ENCODE assay signal across 24 cellular contexts in genomic region chr13:52383362-52383761, GRCh38.
"Had no signal": no experiment of that assay in that cellular context is flagged by ENCODE, and none has a peak within 500 bp of the region (broad histone marks: within the 10 kb centered on the region; RNA-seq: fewer than 3 reads in every experiment).

No MANE protein-coding gene starts in this region.

- H2AFZ ChIP-seq: neural progenitor cell had no signal

- H3K36me3 Mint-ChIP-seq: activated CD8-positive, alpha-beta memory T cell treated with anti-CD3 and anti-CD28 coated beads, Interleukin-2, amount 10 ng/mL, durations not matched to agents 7 days and 5 days; activated naive CD4-positive, alpha-beta T cell treated with anti-CD3 and anti-CD28 coated beads, Interleukin-2, amount 50 U/mL, for 72 hours; mesothelial cell of epicardium; neural progenitor cell; type B pancreatic cell had no signal

- H3K4me1 ChIP-seq: neural progenitor cell, vagina had no signal

- H3K9ac ChIP-seq: neural progenitor cell had no signal

- H3K4me2 ChIP-seq: neural progenitor cell had no signal

- H3K9me3 ChIP-seq: thoracic aorta, vagina had no signal

- DNase-seq: activated CD4-positive, alpha-beta memory T cell treated with anti-CD3 and anti-CD28 coated beads, Interleukin-2, amount 10 ng/mL, durations not matched to agents 7 days and 5 days; activated CD4-positive, alpha-beta T cell treated with anti-CD3 and anti-CD28 coated beads for 48 hours; activated CD8-positive, alpha-beta memory T cell treated with anti-CD3 and anti-CD28 coated beads, Interleukin-2, amount 10 ng/mL, durations not matched to agents 7 days and 5 days; activated T-cell treated with anti-CD3 and anti-CD28 coated beads for 4 hours; aorta; caudate nucleus; dorsolateral prefrontal cortex; effector memory CD8-positive, alpha-beta T cell; heart left ventricle; left colon; naive thymus-derived CD8-positive, alpha-beta T cell; retina; stimulated activated CD4-positive, alpha-beta T cell treated with anti-CD3 and anti-CD28 coated beads, Interleukin-4, amount 100 ng/mL, for 24 hours; stimulated activated naive CD4-positive, alpha-beta T cell treated with Interleukin-2 at 50 U/mL for 16 hours; T1000 had no signal

- H3K4me3 ChIP-seq: dorsolateral prefrontal cortex, heart left ventricle, lung, neural progenitor cell, thoracic aorta, vagina had no signal

- H3K27me3 ChIP-seq: dorsolateral prefrontal cortex, heart left ventricle, neural progenitor cell, vagina had no signal

- ATAC-seq: activated CD8-positive, alpha-beta memory T cell treated with anti-CD3 and anti-CD28 coated beads, Interleukin-2, amount 10 ng/mL, durations not matched to agents 7 days and 5 days; activated naive CD4-positive, alpha-beta T cell treated with anti-CD3 and anti-CD28 coated beads, Interleukin-2, amount 50 U/mL, for 72 hours; effector memory CD8-positive, alpha-beta T cell; left colon; naive thymus-derived CD8-positive, alpha-beta T cell had no signal

- FAIRE-seq: islet of Langerhans had no signal

- H3K36me3 ChIP-seq: neural progenitor cell, thoracic aorta, vagina had no signal

- H3K27ac Mint-ChIP-seq: activated CD4-positive, alpha-beta memory T cell treated with anti-CD3 and anti-CD28 coated beads, Interleukin-2, amount 10 ng/mL, durations not matched to agents 7 days and 5 days; activated CD8-positive, alpha-beta memory T cell treated with anti-CD3 and anti-CD28 coated beads, Interleukin-2, amount 10 ng/mL, durations not matched to agents 7 days and 5 days; activated naive CD4-positive, alpha-beta T cell treated with anti-CD3 and anti-CD28 coated beads, Interleukin-2, amount 50 U/mL, for 72 hours; brain; effector memory CD8-positive, alpha-beta T cell; mesothelial cell of epicardium; naive thymus-derived CD8-positive, alpha-beta T cell; neural progenitor cell; type B pancreatic cell had no signal

- H3K27ac ChIP-seq: dorsolateral prefrontal cortex, heart left ventricle, neural progenitor cell, thoracic aorta, vagina had no signal

- H3K4me1 Mint-ChIP-seq: activated CD4-positive, alpha-beta memory T cell treated with anti-CD3 and anti-CD28 coated beads, Interleukin-2, amount 10 ng/mL, durations not matched to agents 7 days and 5 days; activated CD8-positive, alpha-beta memory T cell treated with anti-CD3 and anti-CD28 coated beads, Interleukin-2, amount 10 ng/mL, durations not matched to agents 7 days and 5 days; brain; mesothelial cell of epicardium; naive thymus-derived CD8-positive, alpha-beta T cell; neural progenitor cell had no signal

- H3K4me3 Mint-ChIP-seq: activated CD4-positive, alpha-beta memory T cell treated with anti-CD3 and anti-CD28 coated beads, Interleukin-2, amount 10 ng/mL, durations not matched to agents 7 days and 5 days; activated CD8-positive, alpha-beta memory T cell treated with anti-CD3 and anti-CD28 coated beads, Interleukin-2, amount 10 ng/mL, durations not matched to agents 7 days and 5 days; brain; effector memory CD8-positive, alpha-beta T cell; mesothelial cell of epicardium; naive thymus-derived CD8-positive, alpha-beta T cell; neural progenitor cell; type B pancreatic cell had no signal

- H3K9me3 Mint-ChIP-seq: activated CD4-positive, alpha-beta memory T cell treated with anti-CD3 and anti-CD28 coated beads, Interleukin-2, amount 10 ng/mL, durations not matched to agents 7 days and 5 days; activated naive CD4-positive, alpha-beta T cell treated with anti-CD3 and anti-CD28 coated beads, Interleukin-2, amount 50 U/mL, for 72 hours; effector memory CD8-positive, alpha-beta T cell; naive thymus-derived CD8-positive, alpha-beta T cell; neural progenitor cell; type B pancreatic cell had no signal

- H3K27me3 Mint-ChIP-seq: activated CD4-positive, alpha-beta memory T cell treated with anti-CD3 and anti-CD28 coated beads, Interleukin-2, amount 10 ng/mL, durations not matched to agents 7 days and 5 days; activated CD8-positive, alpha-beta memory T cell treated with anti-CD3 and anti-CD28 coated beads, Interleukin-2, amount 10 ng/mL, durations not matched to agents 7 days and 5 days; brain; effector memory CD8-positive, alpha-beta T cell; naive thymus-derived CD8-positive, alpha-beta T cell; type B pancreatic cell had no signal
